ENCODE assay signal across 9 cellular contexts in genomic region chr17:67942810-67943209, GRCh38. TPM values are rescaled to one million over a fixed set of nuclear protein-coding genes. Genes with fewer than 3 reads are reported as not detected.
A peak's percentile ranks its signal among the peaks of the same experiment; 100 is the strongest.
DNase-seq lines count a peak whose midpoint lies in the region; ATAC-seq and TF ChIP-seq lines count a peak whose summit lies in the region.
"Had no signal": no experiment of that assay in that cellular context is flagged by ENCODE, and none has a peak within 500 bp of the region (broad histone marks: within the 10 kb centered on the region; RNA-seq: fewer than 3 reads in every experiment).

No MANE protein-coding gene starts in this region.

- H3K9ac ChIP-seq in adipocyte (ENCODE audit: low read length) = no peak overlapping the region

- no peaks in the 10 kb centered on the region for H3K27me3 Mint-ChIP-seq in CD8-positive, alpha-beta T cell (ENCODE audit: low read depth)

- no peaks in the 10 kb centered on the region for H3K9me3 ChIP-seq in CD8-positive, alpha-beta T cell (ENCODE audit: low read length)
- no peaks in the 10 kb centered on the region for H3K9me3 ChIP-seq in HEK293 (ENCODE audit: control insufficient read depth, insufficient read depth, low read depth, low read length)
- H3K9me3 ChIP-seq in adipocyte (ENCODE audit: control insufficient read depth, low read length) = no peaks in the 10 kb centered on the region

- H3K27ac Mint-ChIP-seq in CD8-positive, alpha-beta T cell = no peak overlapping the region

- POLR2A ChIA-PET in CD8-positive, alpha-beta T cell (lab: Charles Lee) = no interaction called here
- POLR2A ChIA-PET in HEK293 (lab: Yijun Ruan, JAX) = interaction anchor here (0.5 to 0.6 kb wide), 2 partner anchors 112 to 120 kb away, joined by 3 read pairs; no protein-coding TSS in a partner anchor

- no peaks in the 10 kb centered on the region for H3K27me3 ChIP-seq in CD8-positive, alpha-beta T cell (ENCODE audit: insufficient read depth, low read length)
- H3K27me3 ChIP-seq in adipocyte (replicated peaks; ENCODE audit: control insufficient read depth, insufficient read depth, low read length) = no peaks in the 10 kb centered on the region

- no peaks in the 10 kb centered on the region for H3K4me1 ChIP-seq in CD8-positive, alpha-beta T cell (ENCODE audit: insufficient read depth, low read length)
- no peaks in the 10 kb centered on the region for H3K4me1 ChIP-seq in HEK293 (ENCODE audit: control insufficient read depth, insufficient read depth, low read length)
- H3K4me1 ChIP-seq in adipocyte (ENCODE audit: control insufficient read depth, insufficient read depth, low read length) = no peaks in the 10 kb centered on the region

- DNase-seq in CD8-positive, alpha-beta T cell = no peak
- peak; percentile 7 for DNase-seq in adipocyte (ENCODE audit: low read depth)
- DNase-seq in left lobe of liver (ENCODE audit: low spot score) = no peak
- no peak for DNase-seq in NCI-H2107 (lab: John Stamatoyannopoulos, UW)
- DNase-seq in NCI-H510A (lab: John Stamatoyannopoulos, UW) = no peak
- no peak for DNase-seq in GOT3 (lab: John Stamatoyannopoulos, UW)
- DNase-seq in stimulated activated CD4-positive, alpha-beta T cell treated with anti-CD3 and anti-CD28 coated beads, Interleukin-2, amount 100 ng/mL, for 24 hours = no peak
- DNase-seq: activated effector memory CD4-positive, alpha-beta T cell treated with Interleukin-2 at 50 U/mL for 16 hours had no signal

- H3K4me1 Mint-ChIP-seq in CD8-positive, alpha-beta T cell (ENCODE audit: low read depth) = no peaks in the 10 kb centered on the region

- no peak overlapping the region for H3K4me3 ChIP-seq in CD8-positive, alpha-beta T cell (ENCODE audit: low read depth, low read length)
- H3K4me3 ChIP-seq in HEK293 (ENCODE audit: low read depth, low read length) = no peak overlapping the region
- H3K4me3 ChIP-seq in adipocyte (ENCODE audit: low read length) = no peak overlapping the region

- ATAC-seq in CD8-positive, alpha-beta T cell = no peak
- ATAC-seq in left lobe of liver = peak; percentile 43

- H3K9me3 Mint-ChIP-seq in CD8-positive, alpha-beta T cell = no peaks in the 10 kb centered on the region

- TF ChIP-seq CTCF in CD8-positive, alpha-beta T cell (IDR thresholded peaks at IDR 0.05) = peak; percentile 39
- TF ChIP-seq CTCF in HEK293 (tag by site-specific recombination; IDR thresholded peaks at IDR 0.05) = no peak

- peaks cover 92% of the 10 kb centered on the region for H3K36me3 Mint-ChIP-seq in CD8-positive, alpha-beta T cell

- intact Hi-C loops in CD8-positive, alpha-beta T cell (cut with DNase I, micrococcal nuclease) = no loop called here

- H3K36me3 ChIP-seq in CD8-positive, alpha-beta T cell (ENCODE audit: insufficient read depth, low read length) = peaks cover 49% of the 10 kb centered on the region
- peaks cover 74 to 96% of the 10 kb centered on the region in 2 experiments for H3K36me3 ChIP-seq in HEK293 (ENCODE audit: control insufficient read depth in 2 of 2, insufficient read depth in 1 of 2, low read length in 2 of 2)
- H3K36me3 ChIP-seq in adipocyte (ENCODE audit: control insufficient read depth, insufficient read depth, low read length, severe bottlenecking) = peaks cover 92% of the 10 kb centered on the region

- no peak overlapping the region for H3K4me3 Mint-ChIP-seq in CD8-positive, alpha-beta T cell

- CTCF ChIA-PET in CD8-positive, alpha-beta T cell (lab: Charles Lee) = interaction anchor here (0.6 to 1.0 kb wide), 3 partner anchors 16 to 69 kb away, joined by 3 to 4 read pairs (median 4); no protein-coding TSS in a partner anchor
- CTCF ChIA-PET in HEK293 (lab: Yijun Ruan, JAX) = interaction anchor here (0.6 to 2.6 kb wide), 30 partner anchors 9 to 238 kb away, joined by 3 to 20 read pairs (median 3); no protein-coding TSS in a partner anchor

- H3K27ac ChIP-seq in CD8-positive, alpha-beta T cell (ENCODE audit: low read depth, low read length) = no peak overlapping the region
- H3K27ac ChIP-seq in HEK293 (ENCODE audit: extremely low read depth, low read depth, low read length) = no peak overlapping the region

TF ChIP-seq in HEK293, 187 proteins besides CTCF, POLR2A, EP300 and RAD21:
- TF ChIP-seq ZNF654 (tag by site-specific recombination; IDR thresholded peaks at IDR 0.05; ENCODE audit: low read depth) (peak; percentile 42), MYNN (tag by site-specific recombination; IDR thresholded peaks at IDR 0.05; ENCODE audit: borderline replicate concordance) (no peak)

RNA-seq across cellular contexts. Expression of gene C17orf58, which starts 53.5 kb away (rescaled TPM):
- under 1 TPM; 0.19 to 0.30 TPM for total RNA-seq in CD8-positive, alpha-beta T cell
- 6.9 TPM for total RNA-seq in left lobe of liver
